ENCODE assay signal across 13 cellular contexts in the genomic region with DNA sequence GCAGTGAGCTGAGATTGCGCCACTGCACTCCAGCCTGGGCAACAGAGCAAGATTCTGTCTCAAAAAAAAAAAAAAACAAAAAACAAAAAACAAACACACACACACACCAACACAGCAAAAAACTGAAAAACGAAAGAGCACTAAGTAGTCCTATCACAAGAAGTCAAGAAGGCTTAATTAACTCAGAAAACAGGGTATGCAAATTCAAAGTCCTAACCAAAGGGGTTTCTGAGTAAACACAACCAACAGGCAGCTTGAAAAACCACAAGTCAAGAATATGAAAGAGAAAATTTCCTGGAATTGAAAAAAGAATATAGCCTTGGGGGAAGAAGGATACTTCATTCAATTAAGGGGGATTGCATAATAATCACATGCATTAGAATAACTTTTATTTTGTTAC. TPM values are rescaled to one million over a fixed set of nuclear protein-coding genes. Genes with fewer than 3 reads are reported as not detected.
DNase-seq lines count a peak whose midpoint lies in the region; ATAC-seq and TF ChIP-seq lines count a peak whose summit lies in the region.
"Had no signal": no experiment of that assay in that cellular context is flagged by ENCODE, and none has a peak within 500 bp of the region (broad histone marks: within the 10 kb centered on the region; RNA-seq: fewer than 3 reads in every experiment).

No MANE protein-coding gene starts in this region.

- H3K27ac Mint-ChIP-seq in activated CD8-positive, alpha-beta T cell treated with anti-CD3 and anti-CD28 coated beads for 36 hours: peak overlapping the region; percentile 60

- no peak for DNase-seq in activated CD8-positive, alpha-beta T cell treated with anti-CD3 and anti-CD28 coated beads for 36 hours
- DNase-seq in substantia nigra (lab: John Stamatoyannopoulos, UW) (no peak), G401 (ENCODE audit: low spot score) (no peak), right atrium auricular region (ENCODE audit: low spot score) (no peak)
- DNase-seq in activated effector memory CD4-positive, alpha-beta T cell treated with Interleukin-2 at 50 U/mL for 16 hours: no peak
- DNase-seq: activated T-cell treated with anti-CD3 and anti-CD28 coated beads, Interleukin-2, amount 50 U/mL, for 48 hours; glutamatergic neuron; lower lobe of right lung; MG63; pancreas had no signal

- H3K4me3 Mint-ChIP-seq in activated CD8-positive, alpha-beta T cell treated with anti-CD3 and anti-CD28 coated beads for 36 hours: no peak overlapping the region

- H3K9me3 ChIP-seq in right atrium auricular region: no peaks in the 10 kb centered on the region
- H3K9me3 ChIP-seq: lower lobe of right lung, MG63, pancreas had no signal

- H3K27me3 ChIP-seq in right atrium auricular region: no peaks in the 10 kb centered on the region
- H3K27me3 ChIP-seq: MG63, pancreas had no signal

- no peak for TF ChIP-seq CTCF in activated CD8-positive, alpha-beta T cell treated with anti-CD3 and anti-CD28 coated beads for 36 hours (IDR thresholded peaks at IDR 0.05)
- TF ChIP-seq CTCF in right atrium auricular region (IDR thresholded peaks at IDR 0.05): no peak

- no peaks in the 10 kb centered on the region for H3K36me3 ChIP-seq in right atrium auricular region
- H3K36me3 ChIP-seq: lower lobe of right lung, MG63, pancreas had no signal

- H3K36me3 Mint-ChIP-seq in activated CD8-positive, alpha-beta T cell treated with anti-CD3 and anti-CD28 coated beads for 36 hours (ENCODE audit: low read depth): peaks cover 4% of the 10 kb centered on the region

- no peaks in the 10 kb centered on the region for H3K4me1 ChIP-seq in right atrium auricular region
- H3K4me1 ChIP-seq: lower lobe of right lung had no signal

- no peak overlapping the region for H3K27ac ChIP-seq in substantia nigra (ENCODE audit: low read depth, low read length, poor library complexity, severe bottlenecking)
- no peak overlapping the region for H3K27ac ChIP-seq in right atrium auricular region
- H3K27ac ChIP-seq: lower lobe of right lung, pancreas had no signal

- intact Hi-C loops in activated CD8-positive, alpha-beta T cell treated with anti-CD3 and anti-CD28 coated beads for 36 hours (cut with micrococcal nuclease): no loop called here

- H3K27me3 Mint-ChIP-seq in activated CD8-positive, alpha-beta T cell treated with anti-CD3 and anti-CD28 coated beads for 36 hours: peaks cover 12% of the 10 kb centered on the region

- no peaks in the 10 kb centered on the region for H3K9me3 Mint-ChIP-seq in activated CD8-positive, alpha-beta T cell treated with anti-CD3 and anti-CD28 coated beads for 36 hours

- ATAC-seq in GM18858 (IDR thresholded peaks at IDR 0.05; ENCODE audit: unreplicated experiment) (peak; percentile 82), GM21360 (IDR thresholded peaks at IDR 0.05; ENCODE audit: unreplicated experiment) (peak; percentile 58), HG03066 (IDR thresholded peaks at IDR 0.05; ENCODE audit: low read depth, unreplicated experiment) (peak; percentile 74)
- ATAC-seq in activated CD8-positive, alpha-beta T cell treated with anti-CD3 and anti-CD28 coated beads for 36 hours: peak; percentile 86
- ATAC-seq: lower lobe of right lung, pancreas had no signal

- CTCF ChIA-PET in activated CD8-positive, alpha-beta T cell treated with anti-CD3 and anti-CD28 coated beads for 36 hours (lab: Charles Lee): interaction anchor here (1.7 kb wide), 1 partner anchor 19 kb away, joined by 4 read pairs; no protein-coding TSS in a partner anchor

- peaks cover 19% of the 10 kb centered on the region for H3K4me1 Mint-ChIP-seq in activated CD8-positive, alpha-beta T cell treated with anti-CD3 and anti-CD28 coated beads for 36 hours (ENCODE audit: low read depth)

- in situ Hi-C loops in G401 (cut with HindIII; ENCODE audit: low sequenced_read_pairs): no loop called here

- POLR2A ChIA-PET in activated CD8-positive, alpha-beta T cell treated with anti-CD3 and anti-CD28 coated beads for 36 hours (lab: Charles Lee): no interaction called here

- H3K4me3 ChIP-seq in right atrium auricular region: no peak overlapping the region
- H3K4me3 ChIP-seq: lower lobe of right lung, MG63, pancreas had no signal

RNA-seq across cellular contexts. Expression of gene PARP14, which starts 37.7 kb away (rescaled TPM):
- total RNA-seq in activated CD8-positive, alpha-beta T cell treated with anti-CD3 and anti-CD28 coated beads for 36 hours: 10 to 100 TPM; 53.1 to 53.3 TPM
- 9.7 and 21.2 TPM in 2 replicates for total RNA-seq in G401 (2014; rRNA removed; shearing (Covaris generic))
- total RNA-seq in right atrium auricular region: 10 to 100 TPM in 1 of 2 donors, 1 to 10 TPM in 1; 9.5 to 13.5 TPM
